23 cellular contexts compared by ENCODE assay signal in the genomic region with DNA sequence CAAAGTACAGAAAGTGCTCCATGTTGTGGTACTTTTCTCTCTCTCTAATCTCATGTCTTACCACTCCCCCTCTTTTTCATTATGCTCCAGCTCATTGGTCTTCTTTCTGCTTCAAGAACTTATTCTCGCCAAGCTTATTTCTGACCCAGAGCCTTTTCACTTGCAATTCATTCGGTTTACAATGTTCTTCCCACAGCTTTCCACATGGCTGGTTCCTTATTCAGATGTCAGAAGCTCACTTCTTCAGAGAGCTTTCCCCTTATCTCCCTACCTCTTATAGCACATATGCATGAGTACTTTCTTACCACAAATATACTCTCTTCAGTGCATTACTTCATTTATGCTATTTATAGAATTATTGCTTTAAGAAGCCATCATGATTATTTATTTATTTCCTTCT.
"Had no signal": no experiment of that assay in that cellular context is flagged by ENCODE, and none has a peak within 500 bp of the region (broad histone marks: within the 10 kb centered on the region; RNA-seq: fewer than 3 reads in every experiment).

No MANE protein-coding gene starts in this region.

- H3K27me3 ChIP-seq: esophagus squamous epithelium, gastroesophageal sphincter, right atrium auricular region, sigmoid colon, testis, tibial nerve, upper lobe of right lung, vagina had no signal

- ATAC-seq: gastroesophageal sphincter; left colon; mucosa of descending colon; natural killer cell; stimulated activated naive B cell treated with anti-CD40 and anti-IgM and Interleukin-4, amounts not matched to agents 10 μg/mL and 1 μg/mL and 100 μg/mL, for 72 hours; stimulated activated naive CD8-positive, alpha-beta T cell treated with anti-CD3 and anti-CD28 coated beads, Interleukin-15, amount 100 ng/mL, for 72 hours; upper lobe of right lung had no signal

- H2AFZ ChIP-seq: parathyroid adenoma had no signal

- H3K9me3 ChIP-seq: esophagus squamous epithelium, gastroesophageal sphincter, mucosa of descending colon, prostate gland, right atrium auricular region, sigmoid colon, testis, tibial nerve, upper lobe of right lung, vagina had no signal

- DNase-seq: effector memory CD4-positive, alpha-beta T cell; esophagus squamous epithelium; glutamatergic neuron; kidney; left colon; mammary epithelial cell; mucosa of descending colon; natural killer cell; occipital lobe; sigmoid colon; stimulated activated CD4-positive, alpha-beta T cell treated with anti-CD3 and anti-CD28 coated beads, Interleukin-2, amount 100 ng/mL, for 24 hours; stimulated activated CD4-positive, alpha-beta T cell treated with anti-CD3 and anti-CD28 coated beads, Interleukin-4, amount 100 ng/mL, for 4 hours; stimulated activated naive B cell treated with anti-CD40 and anti-IgM and Interleukin-4, amounts not matched to agents 10 μg/mL and 1 μg/mL and 100 μg/mL, for 72 hours; stimulated activated naive CD8-positive, alpha-beta T cell treated with anti-CD3 and anti-CD28 coated beads, Interleukin-15, amount 100 ng/mL, for 72 hours; testis; upper lobe of right lung had no signal

- H3K4me1 ChIP-seq: gastroesophageal sphincter, parathyroid adenoma, prostate gland, right atrium auricular region, sigmoid colon, tibial nerve, upper lobe of right lung, vagina had no signal

- H3K4me3 ChIP-seq: esophagus squamous epithelium, gastroesophageal sphincter, mucosa of descending colon, prostate gland, right atrium auricular region, sigmoid colon, skin epidermis, testis, tibial nerve, upper lobe of right lung, vagina had no signal

- H3K9ac ChIP-seq: parathyroid adenoma had no signal

- H3K36me3 ChIP-seq: esophagus squamous epithelium, gastroesophageal sphincter, prostate gland, right atrium auricular region, sigmoid colon, tibial nerve, upper lobe of right lung, vagina had no signal

- H3K27ac ChIP-seq: esophagus squamous epithelium, gastroesophageal sphincter, parathyroid adenoma, prostate gland, right atrium auricular region, sigmoid colon, skin epidermis, testis, tibial nerve, upper lobe of right lung, vagina had no signal
